1 cellular context compared by ENCODE assay signal in the genomic region with DNA sequence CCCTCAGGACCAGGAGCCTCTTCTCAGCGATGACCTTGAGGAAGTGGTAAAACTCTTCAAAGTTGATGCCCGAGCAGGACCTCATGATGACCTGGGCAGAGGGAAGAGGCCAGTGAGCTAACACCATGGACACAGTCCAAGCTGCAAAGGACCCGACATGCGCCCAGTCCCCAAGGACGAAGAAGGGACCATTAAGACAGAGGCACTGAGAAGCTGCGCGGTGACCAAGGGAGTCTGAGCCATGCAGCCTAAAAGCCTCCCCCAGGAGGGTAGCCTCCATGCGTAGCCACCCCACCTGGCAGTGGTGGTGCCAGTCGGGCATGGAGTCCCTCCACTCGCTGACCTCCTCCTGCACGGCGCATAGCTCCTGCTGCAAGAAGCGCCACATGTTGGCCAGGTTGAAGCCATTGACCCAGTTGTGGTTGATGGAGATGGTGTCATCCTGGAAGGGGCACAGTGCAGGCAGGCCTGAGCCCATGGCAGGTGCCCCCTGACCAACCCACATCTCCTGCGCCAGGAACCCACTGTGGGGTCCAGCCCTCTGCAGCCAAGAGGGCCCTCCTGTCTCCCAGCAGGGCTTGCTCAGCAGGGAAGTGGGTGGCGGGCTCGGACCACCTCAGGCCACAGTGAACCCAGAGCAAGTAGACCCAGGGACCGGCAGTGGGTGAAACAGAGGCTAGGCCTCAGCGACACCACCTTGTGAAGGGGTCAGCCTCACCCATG.
TF ChIP-seq lines count a peak whose summit lies in the region.

No MANE protein-coding gene starts in this region.

TF ChIP-seq in GM23338, 12 proteins besides CTCF, POLR2A, EP300 and RAD21:
- TF ChIP-seq CREB1 (CRISPR knock-in tag; IDR thresholded peaks at IDR 0.05; ENCODE audit: low read depth) (no peak), ETS1 (IDR thresholded peaks at IDR 0.05) (no peak)
